Comparison of ENCODE assay signal across 9 cellular contexts in the genomic region with DNA sequence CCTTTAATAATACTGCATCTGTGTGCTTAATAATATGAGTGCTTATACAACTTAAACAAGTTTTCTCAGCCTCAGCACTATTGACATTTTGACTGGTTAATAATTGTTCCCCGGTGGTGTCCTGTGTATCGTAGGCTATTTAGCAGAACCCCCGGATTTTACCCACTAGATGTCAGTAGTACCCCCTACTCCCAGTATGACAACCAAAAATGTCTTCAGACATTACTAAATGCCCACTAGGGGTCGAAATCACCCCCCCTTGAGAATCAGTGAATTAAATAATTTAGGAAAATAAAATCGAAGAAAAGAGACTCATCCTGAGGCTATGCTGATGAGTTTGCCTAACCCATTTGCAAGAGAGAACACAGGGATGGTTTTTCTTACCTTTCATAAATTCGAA.
DNase-seq lines count a peak whose midpoint lies in the region; ATAC-seq and TF ChIP-seq lines count a peak whose summit lies in the region.
"Had no signal": no experiment of that assay in that cellular context is flagged by ENCODE, and none has a peak within 500 bp of the region (broad histone marks: within the 10 kb centered on the region; RNA-seq: fewer than 3 reads in every experiment).

No MANE protein-coding gene starts in this region.

- no TSS peak for BruUV-seq in Calu3 (replicated peaks; lab: Mats Ljungman, UMichigan)

- H3K9ac ChIP-seq in endodermal cell (ENCODE audit: extremely low read depth, low read length, poor library complexity, severe bottlenecking): no peak overlapping the region

- intact Hi-C loops in Calu3 (cut with micrococcal nuclease; ENCODE audit: unreplicated experiment): loop anchor here (1.0 to 2.0 kb wide), 3 partner anchors 102 to 247 kb away; no protein-coding TSS in a partner anchor

- no peak overlapping the region for H3K27ac Mint-ChIP-seq in Calu3 (ENCODE audit: unreplicated experiment)
- no peak overlapping the region for H3K27ac Mint-ChIP-seq in endodermal cell
- H3K27ac Mint-ChIP-seq in CD8-positive, alpha-beta memory T cell: no peak overlapping the region
- H3K27ac Mint-ChIP-seq: activated naive CD8-positive, alpha-beta T cell treated with anti-CD3 and anti-CD28 coated beads, Interleukin-2, amount 10 ng/mL, durations not matched to agents 7 days and 5 days had no signal

- no peak overlapping the region for H3K4me3 ChIP-seq in endodermal cell (ENCODE audit: low read length)
- H3K4me3 ChIP-seq in CD8-positive, alpha-beta memory T cell (ENCODE audit: low read length): no peak overlapping the region

- POLR2A ChIA-PET in CD8-positive, alpha-beta memory T cell (lab: Charles Lee): no interaction called here

- peak; percentile 78 for TF ChIP-seq CTCF in Calu3 (IDR thresholded peaks at IDR 0.05; ENCODE audit: unreplicated experiment)
- TF ChIP-seq CTCF in endodermal cell (conservative IDR thresholded peaks at IDR 0.05): peak; percentile 79

- H3K36me3 ChIP-seq in endodermal cell (ENCODE audit: control insufficient read depth, insufficient read depth, low read length): no peaks in the 10 kb centered on the region
- no peaks in the 10 kb centered on the region for H3K36me3 ChIP-seq in CD8-positive, alpha-beta memory T cell (ENCODE audit: insufficient read depth, low read length)

- H3K9me3 Mint-ChIP-seq in Calu3 (ENCODE audit: low read depth, unreplicated experiment) (no peaks in the 10 kb centered on the region), endodermal cell (no peaks in the 10 kb centered on the region)
- H3K9me3 Mint-ChIP-seq in CD8-positive, alpha-beta memory T cell: peaks cover 0 to 8% (median 0%) of the 10 kb centered on the region in 5 donors
- H3K9me3 Mint-ChIP-seq: activated naive CD8-positive, alpha-beta T cell treated with anti-CD3 and anti-CD28 coated beads, Interleukin-2, amount 10 ng/mL, durations not matched to agents 7 days and 5 days had no signal

- CTCF ChIA-PET in Calu3 (lab: Charles Lee): no interaction called here
- CTCF ChIA-PET in CD8-positive, alpha-beta memory T cell (lab: Charles Lee): no interaction called here

- H3K4me1 ChIP-seq in endodermal cell (ENCODE audit: control insufficient read depth, insufficient read depth, low read length): no peaks in the 10 kb centered on the region
- no peaks in the 10 kb centered on the region for H3K4me1 ChIP-seq in CD8-positive, alpha-beta memory T cell (ENCODE audit: insufficient read depth, low read length)

- H3K9me3 ChIP-seq in endodermal cell (ENCODE audit: control insufficient read depth, low read length): no peaks in the 10 kb centered on the region
- H3K9me3 ChIP-seq in CD8-positive, alpha-beta memory T cell (ENCODE audit: low read length): no peaks in the 10 kb centered on the region

- H3K4me3 Mint-ChIP-seq in Calu3 (ENCODE audit: low read depth, unreplicated experiment) (no peak overlapping the region), endodermal cell (no peak overlapping the region)
- no peak overlapping the region for H3K4me3 Mint-ChIP-seq in CD8-positive, alpha-beta memory T cell
- H3K4me3 Mint-ChIP-seq: activated naive CD8-positive, alpha-beta T cell treated with anti-CD3 and anti-CD28 coated beads, Interleukin-2, amount 10 ng/mL, durations not matched to agents 7 days and 5 days had no signal

- DNase-seq in Calu3 (peak; percentile 61), HuH-7 (ENCODE audit: low spot score) (peak; percentile 55), endodermal cell (no peak), NCI-H187 treated with DMSO at 0.1 percent for 48 hours (lab: John Stamatoyannopoulos, UW) (no peak), NCI-H2081 treated with DMSO at 0.1 percent for 48 hours (lab: John Stamatoyannopoulos, UW) (no peak)
- no peak for DNase-seq in CD8-positive, alpha-beta memory T cell
- DNase-seq: activated naive CD8-positive, alpha-beta T cell treated with anti-CD3 and anti-CD28 coated beads, Interleukin-2, amount 10 ng/mL, durations not matched to agents 7 days and 5 days had no signal

- H3K36me3 Mint-ChIP-seq in Calu3 (ENCODE audit: insufficient read depth, unreplicated experiment): no peaks in the 10 kb centered on the region
- H3K36me3 Mint-ChIP-seq in endodermal cell (ENCODE audit: low read depth): no peaks in the 10 kb centered on the region
- H3K36me3 Mint-ChIP-seq in CD8-positive, alpha-beta memory T cell: no peaks in the 10 kb centered on the region
- H3K36me3 Mint-ChIP-seq: activated naive CD8-positive, alpha-beta T cell treated with anti-CD3 and anti-CD28 coated beads, Interleukin-2, amount 10 ng/mL, durations not matched to agents 7 days and 5 days had no signal

- H3K27ac ChIP-seq in endodermal cell (ENCODE audit: low read depth, low read length): no peak overlapping the region
- no peak overlapping the region for H3K27ac ChIP-seq in CD8-positive, alpha-beta memory T cell (ENCODE audit: low read depth, low read length)

- ATAC-seq in GM19468 (IDR thresholded peaks at IDR 0.05; ENCODE audit: extremely low read depth, unreplicated experiment) (peak; percentile 61), HG03196 (IDR thresholded peaks at IDR 0.05; ENCODE audit: unreplicated experiment) (no peak)

- 63% methylated on average over 4 to 6 of the region's 6 CpGs for WGBS in endodermal cell (ENCODE audit: insufficient coverage in 1 of 2, insufficient read length in 1 of 2), 2 experiments

- no peaks in the 10 kb centered on the region for H3K27me3 ChIP-seq in endodermal cell (ENCODE audit: control insufficient read depth, insufficient read depth, low read length, poor library complexity, severe bottlenecking)
- no peaks in the 10 kb centered on the region for H3K27me3 ChIP-seq in CD8-positive, alpha-beta memory T cell (ENCODE audit: insufficient read depth, low read length, poor library complexity, severe bottlenecking)

- H3K27me3 Mint-ChIP-seq in Calu3 (ENCODE audit: unreplicated experiment): no peaks in the 10 kb centered on the region
- no peaks in the 10 kb centered on the region for H3K27me3 Mint-ChIP-seq in endodermal cell (ENCODE audit: insufficient read depth)
- H3K27me3 Mint-ChIP-seq in CD8-positive, alpha-beta memory T cell: peaks cover 4 to 5% of the 10 kb centered on the region in 2 donors
- H3K27me3 Mint-ChIP-seq: activated naive CD8-positive, alpha-beta T cell treated with anti-CD3 and anti-CD28 coated beads, Interleukin-2, amount 10 ng/mL, durations not matched to agents 7 days and 5 days had no signal

- H3K4me1 Mint-ChIP-seq in Calu3 (ENCODE audit: low read depth, unreplicated experiment) (peaks cover 12% of the 10 kb centered on the region), endodermal cell (no peaks in the 10 kb centered on the region)
- no peaks in the 10 kb centered on the region for H3K4me1 Mint-ChIP-seq in CD8-positive, alpha-beta memory T cell
- H3K4me1 Mint-ChIP-seq: activated naive CD8-positive, alpha-beta T cell treated with anti-CD3 and anti-CD28 coated beads, Interleukin-2, amount 10 ng/mL, durations not matched to agents 7 days and 5 days had no signal

Comparison
In these comparisons a context has a peak if more than half of its experiments do, and no peak if none do; other contexts are left out.
1. DNase-seq: peak in Calu3 (single experiment) and HuH-7 (single experiment); none in endodermal cell (single experiment), NCI-H187 treated with DMSO at 0.1 percent for 48 hours (single experiment), CD8-positive, alpha-beta memory T cell (0 of 5) and NCI-H2081 treated with DMSO at 0.1 percent for 48 hours (single experiment).